Comparison of ENCODE assay signal across 10 cellular contexts in genomic region chr13:66492479-66492878, GRCh38.
DNase-seq lines count a peak whose midpoint lies in the region; ATAC-seq and TF ChIP-seq lines count a peak whose summit lies in the region.
"Had no signal": no experiment of that assay in that cellular context is flagged by ENCODE, and none has a peak within 500 bp of the region (broad histone marks: within the 10 kb centered on the region; RNA-seq: fewer than 3 reads in every experiment).

No MANE protein-coding gene starts in this region.

- H3K4me1 ChIP-seq in ovary (ENCODE audit: insufficient read depth) = no peaks in the 10 kb centered on the region
- no peaks in the 10 kb centered on the region for H3K4me1 ChIP-seq in vagina
- H3K4me1 ChIP-seq: parathyroid adenoma had no signal

- peak; percentile 93 for ATAC-seq in GM18517 (IDR thresholded peaks at IDR 0.05; ENCODE audit: unreplicated experiment)
- ATAC-seq in HG02642 (IDR thresholded peaks at IDR 0.05; ENCODE audit: poor library complexity, unreplicated experiment) = peak; percentile 81
- ATAC-seq in GM21723 (IDR thresholded peaks at IDR 0.05; ENCODE audit: unreplicated experiment) = no peak
- ATAC-seq in HG03097 (IDR thresholded peaks at IDR 0.05; ENCODE audit: low FRiP score, unreplicated experiment) = no peak
- ATAC-seq: activated CD8-positive, alpha-beta memory T cell treated with anti-CD3 and anti-CD28 coated beads, Interleukin-2, amount 10 ng/mL, durations not matched to agents 7 days and 5 days had no signal

- H3K27ac ChIP-seq in ovary (no peak overlapping the region), vagina (no peak overlapping the region)
- H3K27ac ChIP-seq: parathyroid adenoma had no signal

- WGBS in ovary, 3 donors = 92 to 97% (median 94%) methylated on average over 1 of the region's 1 CpG

- intact Hi-C loops in ovary (cut with DNase I) = no loop called here
- intact Hi-C loops in vagina (cut with DNase I) = no loop called here

- DNase-seq in NCI-H2227 (lab: John Stamatoyannopoulos, UW; ENCODE audit: unreplicated experiment) (peak; percentile 58), kidney glomerular epithelial cell (lab: John Stamatoyannopoulos, UW) (peak; percentile 4), ovary (no peak), vagina (ENCODE audit: extremely low spot score in 2 of 2) (no peak)
- DNase-seq: activated CD8-positive, alpha-beta memory T cell treated with anti-CD3 and anti-CD28 coated beads, Interleukin-2, amount 10 ng/mL, durations not matched to agents 7 days and 5 days had no signal

- no peak for TF ChIP-seq POLR2A in ovary (IDR thresholded peaks at IDR 0.05)
- no peak for TF ChIP-seq POLR2A in vagina (IDR thresholded peaks at IDR 0.05)

- no peaks in the 10 kb centered on the region for H3K36me3 ChIP-seq in ovary
- H3K36me3 ChIP-seq in vagina = no peaks in the 10 kb centered on the region

- H3K27me3 ChIP-seq in ovary (no peaks in the 10 kb centered on the region), vagina (no peaks in the 10 kb centered on the region)

- no peak for TF ChIP-seq CTCF in ovary (IDR thresholded peaks at IDR 0.05)
- TF ChIP-seq CTCF in vagina (IDR thresholded peaks at IDR 0.05) = no peak

- no peak overlapping the region for H3K4me3 ChIP-seq in ovary
- no peak overlapping the region for H3K4me3 ChIP-seq in vagina

- TF ChIP-seq EP300 in ovary (IDR thresholded peaks at IDR 0.05) = no peak

- H3K9me3 ChIP-seq in ovary (no peaks in the 10 kb centered on the region), vagina (no peaks in the 10 kb centered on the region)

Comparison
In these comparisons a context has a peak if more than half of its experiments do, and no peak if none do; other contexts are left out.
1. ATAC-seq: peak in GM18517 (single experiment) and HG02642 (single experiment); none in GM21723 (single experiment) and HG03097 (single experiment).
2. DNase-seq: peak in NCI-H2227 (single experiment) and kidney glomerular epithelial cell (single experiment); none in ovary (0 of 5) and vagina (0 of 2).